In the genomic region with DNA sequence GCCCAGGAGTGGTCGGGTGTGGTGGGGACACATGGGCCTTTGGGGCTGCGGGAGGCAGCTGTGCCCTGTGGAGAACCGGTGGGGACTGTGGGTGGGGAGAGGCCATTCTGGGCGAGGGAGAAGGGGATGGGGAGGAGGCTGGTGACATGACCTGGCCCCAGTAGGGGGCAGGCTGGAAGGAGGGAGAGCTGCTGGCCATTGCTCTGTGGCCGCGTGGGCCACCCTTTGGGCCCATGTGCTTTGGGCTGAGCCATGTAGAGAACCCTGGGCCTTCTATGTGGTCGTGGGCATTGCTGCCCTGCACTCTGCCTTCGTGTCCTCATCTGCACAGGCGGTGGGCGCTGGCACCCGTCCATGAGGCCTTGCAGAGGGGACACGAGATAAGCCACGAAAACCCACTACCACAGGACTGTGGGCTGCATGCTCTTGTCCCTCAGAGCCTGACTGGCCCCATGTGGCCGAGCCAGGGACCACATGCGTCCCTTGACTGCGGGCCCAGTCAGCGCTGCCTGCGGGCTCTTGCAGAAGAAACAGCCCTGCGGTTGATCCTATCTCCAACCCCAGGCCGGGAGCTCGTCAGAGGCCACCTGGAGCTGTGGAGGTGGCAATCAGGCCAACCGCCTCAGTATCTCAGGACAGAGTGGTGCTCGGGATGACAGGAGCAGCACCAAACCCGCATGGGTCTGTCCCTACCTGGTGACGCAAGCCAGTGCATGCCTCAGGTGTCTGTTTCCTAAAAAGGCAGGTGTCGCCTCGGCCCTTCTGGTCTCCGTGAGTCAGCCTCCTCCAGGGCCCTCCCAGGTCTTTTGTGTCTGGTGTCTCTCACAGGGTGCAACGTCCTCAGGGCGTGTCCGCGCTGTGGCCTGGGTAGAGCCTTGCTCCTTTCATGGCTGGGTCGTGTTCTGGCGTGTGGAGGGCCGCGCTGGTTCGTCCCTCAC, we compare ENCODE assay signal across 15 cellular contexts. TPM values are rescaled to one million over a fixed set of nuclear protein-coding genes. Genes with fewer than 3 reads are reported as not detected.
DNase-seq lines count a peak whose midpoint lies in the region; ATAC-seq, FAIRE-seq and TF ChIP-seq lines count a peak whose summit lies in the region.
"Had no signal": no experiment of that assay in that cellular context is flagged by ENCODE, and none has a peak within 500 bp of the region (broad histone marks: within the 10 kb centered on the region; RNA-seq: fewer than 3 reads in every experiment).

No MANE protein-coding gene starts in this region.

- no peak for FAIRE-seq in H54 (lab: Jason Lieb, UNC)
- FAIRE-seq: islet of Langerhans had no signal

- peak; percentile 86 for DNase-seq in CMK (ENCODE audit: low read depth)
- DNase-seq in NCI-H774 (lab: John Stamatoyannopoulos, UW), result peak; percentile 53
- DNase-seq in effector memory CD8-positive, alpha-beta T cell, result no peak
- no peak for DNase-seq in naive B cell
- DNase-seq in cerebellar nuclear complex (lab: John Stamatoyannopoulos, UW), result no peak
- no peak for DNase-seq in LoVo (ENCODE audit: low spot score)
- no peak for DNase-seq in H54 (ENCODE audit: insufficient read length, low spot score)
- DNase-seq in left lobe of liver (ENCODE audit: low spot score), result no peak
- DNase-seq: activated CD4-positive, alpha-beta T cell treated with anti-CD3 and anti-CD28 coated beads for 1 hour; activated effector memory CD4-positive, alpha-beta T cell treated with Interleukin-2 at 50 U/mL for 16 hours; MM.1S; NCI-H524; stimulated activated CD8-positive, alpha-beta memory T cell treated with anti-CD3 and anti-CD28 coated beads, Interleukin-4, amount 100 ng/mL, for 48 hours had no signal

- H3K4me1 Mint-ChIP-seq in effector memory CD8-positive, alpha-beta T cell (ENCODE audit: low read depth in 2 of 2), result peaks cover 12 to 33% of the 10 kb centered on the region in 2 donors
- H3K4me1 Mint-ChIP-seq in naive B cell, result peaks cover 22 to 38% (median 30%) of the 10 kb centered on the region in 3 donors

- H3K36me3 Mint-ChIP-seq in effector memory CD8-positive, alpha-beta T cell (ENCODE audit: insufficient read depth), result peaks cover 46% of the 10 kb centered on the region
- H3K36me3 Mint-ChIP-seq in naive B cell, result peaks cover 0 to 4% of the 10 kb centered on the region in 2 donors

- H3K4me3 Mint-ChIP-seq in effector memory CD8-positive, alpha-beta T cell, result no peak overlapping the region
- H3K4me3 Mint-ChIP-seq in naive B cell, result peak overlapping the region in 1 of 8 donors; percentile 37

- peak overlapping the region; percentile 52 to 78 for H3K27ac Mint-ChIP-seq in effector memory CD8-positive, alpha-beta T cell
- peak overlapping the region in 5 of 6 donors; percentile 20 to 80 (median 64) for H3K27ac Mint-ChIP-seq in naive B cell

- H3K9me3 Mint-ChIP-seq in effector memory CD8-positive, alpha-beta T cell, result no peaks in the 10 kb centered on the region
- no peaks in the 10 kb centered on the region for H3K9me3 Mint-ChIP-seq in naive B cell

- TF ChIP-seq POLR2A in H54 (IDR thresholded peaks at IDR 0.05; ENCODE audit: low read depth, low read length), result no peak

- ATAC-seq in effector memory CD8-positive, alpha-beta T cell (replicated peaks), result no peak
- ATAC-seq in naive B cell (ENCODE audit: low read depth in 2 of 2), result no peak
- no peak for ATAC-seq in left lobe of liver

- no peaks in the 10 kb centered on the region for H3K27me3 Mint-ChIP-seq in effector memory CD8-positive, alpha-beta T cell
- no peaks in the 10 kb centered on the region for H3K27me3 Mint-ChIP-seq in naive B cell

RNA-seq across cellular contexts. Expression of a gene that starts 14.3 kb away (rescaled TPM):
- 10 to 100 TPM in 4 of 6 donors, 1 to 10 TPM in 2; 5.8 to 20.0 (median 10.7) TPM for polyA plus RNA-seq in naive B cell (ENCODE audit: low read depth in 6 of 6)
- total RNA-seq in left lobe of liver, result 27.4 TPM

RNA-seq across cellular contexts. Expression of a gene that starts 18.5 kb away (rescaled TPM):
- polyA plus RNA-seq in naive B cell (ENCODE audit: low read depth in 6 of 6), result under 1 TPM in 1 of 6 donors, not detected in 5; 0.56 TPM
- 1.9 TPM for total RNA-seq in left lobe of liver
- polyA plus RNA-seq: neural cell had no signal

RNA-seq across cellular contexts. Expression of a gene that starts 20.0 kb away (rescaled TPM):
- 10 to 100 TPM in 2 of 6 donors, 1 to 10 TPM in 4; 6.6 to 11.5 (median 7.4) TPM for polyA plus RNA-seq in naive B cell (ENCODE audit: low read depth in 6 of 6)
- total RNA-seq in left lobe of liver, result 5.5 TPM

RNA-seq across cellular contexts. Expression of a gene that starts 37.0 kb away (rescaled TPM):
- 10 to 100 TPM; 19.1 to 37.6 (median 26.7) TPM for polyA plus RNA-seq in naive B cell (ENCODE audit: low read depth in 6 of 6)
- 33.9 TPM for total RNA-seq in left lobe of liver

RNA-seq across cellular contexts. Expression of a gene that starts 37.2 kb away (rescaled TPM):
- not detected for polyA plus RNA-seq in naive B cell (ENCODE audit: low read depth in 6 of 6)
- not detected for total RNA-seq in left lobe of liver
- polyA plus RNA-seq: neural cell had no signal

Comparison
In these comparisons a context has a peak if more than half of its experiments do, and no peak if none do; other contexts are left out.
1. DNase-seq: peak in CMK (single experiment) and NCI-H774 (single experiment); none in effector memory CD8-positive, alpha-beta T cell (0 of 3), naive B cell (single experiment), cerebellar nuclear complex (0 of 2), LoVo (single experiment), H54 (single experiment) and left lobe of liver (single experiment).